1 cellular context compared by ENCODE assay signal in the genomic region with DNA sequence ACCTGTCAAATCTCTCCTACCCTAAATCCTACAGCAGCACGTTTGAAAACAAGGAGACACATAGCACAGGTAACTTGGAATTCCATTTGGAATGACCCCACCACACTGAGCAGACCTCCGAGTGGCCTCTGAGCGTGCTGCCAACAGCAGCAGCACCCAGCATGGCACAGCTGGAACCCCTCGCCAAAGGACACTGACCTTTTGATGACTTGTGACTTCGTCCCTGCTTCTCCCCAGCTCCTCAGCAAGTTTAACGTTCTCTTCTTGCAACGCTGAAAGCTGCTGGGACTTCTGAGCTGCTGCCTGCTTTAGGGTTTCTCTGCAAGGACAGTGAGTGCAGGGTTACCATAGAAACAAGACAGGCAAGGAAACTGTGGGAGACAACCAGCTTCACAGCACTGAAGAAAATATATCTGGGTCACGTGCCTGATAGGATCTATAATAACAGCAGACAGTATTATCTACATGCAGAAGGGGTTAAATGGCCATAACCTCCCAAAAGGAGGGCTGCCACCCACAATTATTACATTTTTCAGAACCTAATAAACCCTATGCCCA.
TF ChIP-seq lines count a peak whose summit lies in the region.

No MANE protein-coding gene starts in this region.

TF ChIP-seq in IMR-90, 13 proteins besides CTCF, POLR2A, EP300 and RAD21:
- TF ChIP-seq CEBPB (IDR thresholded peaks at IDR 0.05; ENCODE audit: low read depth, low read length) (no peak), NFE2L2 (IDR thresholded peaks at IDR 0.05; ENCODE audit: low read depth, low read length) (no peak), MAZ (IDR thresholded peaks at IDR 0.05; ENCODE audit: borderline replicate concordance, low read depth, low read length) (no peak), FOS (IDR thresholded peaks at IDR 0.05; ENCODE audit: low read depth, low read length) (no peak), MXI1 (IDR thresholded peaks at IDR 0.05; ENCODE audit: borderline replicate concordance, low read depth, low read length) (no peak), RCOR1 (IDR thresholded peaks at IDR 0.05; ENCODE audit: insufficient replicate concordance, low read length) (no peak)
- TF ChIP-seq, protein P1, sequence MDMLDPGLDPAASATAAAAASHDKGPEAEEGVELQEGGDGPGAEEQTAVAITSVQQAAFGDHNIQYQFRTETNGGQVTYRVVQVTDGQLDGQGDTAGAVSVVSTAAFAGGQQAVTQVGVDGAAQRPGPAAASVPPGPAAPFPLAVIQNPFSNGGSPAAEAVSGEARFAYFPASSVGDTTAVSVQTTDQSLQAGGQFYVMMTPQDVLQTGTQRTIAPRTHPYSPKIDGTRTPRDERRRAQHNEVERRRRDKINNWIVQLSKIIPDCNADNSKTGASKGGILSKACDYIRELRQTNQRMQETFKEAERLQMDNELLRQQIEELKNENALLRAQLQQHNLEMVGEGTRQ (IDR thresholded peaks at IDR 0.05; ENCODE audit: low read depth, low read length), result 0 out of 2 replicates have a peak, but pooled peaks have one; percentile 22
